Comparison of ENCODE assay signal across 15 cellular contexts in the genomic region with DNA sequence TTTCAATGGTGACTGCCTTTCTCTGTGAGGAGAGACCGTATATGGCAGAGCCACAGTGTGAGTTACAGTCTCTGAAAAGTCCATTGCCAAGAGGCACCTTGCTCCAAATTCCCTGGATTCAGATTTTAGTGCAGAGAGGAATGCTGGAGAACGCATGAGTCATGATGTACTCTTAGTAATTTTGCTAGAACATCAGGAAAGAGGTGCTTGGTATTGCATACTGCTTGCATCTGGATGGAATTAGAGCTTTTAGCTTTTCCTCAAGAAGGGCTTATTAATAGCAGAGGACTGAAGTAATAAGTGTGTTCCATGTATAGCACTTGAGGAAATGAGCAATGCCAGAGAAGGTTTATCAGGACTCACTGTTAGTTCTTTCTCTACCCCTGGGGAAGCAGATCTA. TPM values are rescaled to one million over a fixed set of nuclear protein-coding genes. Genes with fewer than 3 reads are reported as not detected.
DNase-seq lines count a peak whose midpoint lies in the region; TF ChIP-seq lines count a peak whose summit lies in the region.
"Had no signal": no experiment of that assay in that cellular context is flagged by ENCODE, and none has a peak within 500 bp of the region (broad histone marks: within the 10 kb centered on the region; RNA-seq: fewer than 3 reads in every experiment).

No MANE protein-coding gene starts in this region.

- no peak overlapping the region for H3K14ac ChIP-seq in mesenchymal stem cell (ENCODE audit: low read length in 2 of 2)

- H3K23ac ChIP-seq in mesenchymal stem cell (ENCODE audit: low read length in 2 of 2) = no peak overlapping the region

- H2BK12ac ChIP-seq in mesenchymal stem cell (ENCODE audit: low read length in 2 of 2) = no peak overlapping the region

- H3K4me1 ChIP-seq in mesenchymal stem cell (ENCODE audit: control insufficient read depth, insufficient read depth, low read depth, low read length) (no peaks in the 10 kb centered on the region), ascending aorta (peaks cover 0 to 4% of the 10 kb centered on the region in 2 donors)
- H3K4me1 ChIP-seq: pancreas had no signal

- WGBS in mesenchymal stem cell = 44% methylated on average over 2 of the region's 2 CpGs

- H3K9me3 ChIP-seq in mesenchymal stem cell (ENCODE audit: control insufficient read depth, low read length) = no peaks in the 10 kb centered on the region
- H3K9me3 ChIP-seq in ascending aorta = no peaks in the 10 kb centered on the region
- H3K9me3 ChIP-seq: mucosa of descending colon, pancreas had no signal

- no peak overlapping the region for H2AFZ ChIP-seq in mesenchymal stem cell (ENCODE audit: low read depth, low read length)

- H2BK5ac ChIP-seq in mesenchymal stem cell (ENCODE audit: low read depth, low read length, poor library complexity, severe bottlenecking) = no peak overlapping the region

- H3K18ac ChIP-seq in mesenchymal stem cell (ENCODE audit: low read depth in 1 of 2, low read length in 2 of 2) = no peak overlapping the region

- no peaks in the 10 kb centered on the region for H3K79me1 ChIP-seq in mesenchymal stem cell (replicated peaks; ENCODE audit: low read length, poor library complexity, severe bottlenecking)

- no peak overlapping the region for H3K4me2 ChIP-seq in mesenchymal stem cell (ENCODE audit: low read length, poor library complexity, severe bottlenecking)

- H3K4me3 ChIP-seq in choroid plexus epithelial cell (ENCODE audit: low read depth, low read length) (no peak overlapping the region), mesenchymal stem cell (ENCODE audit: insufficient read depth in 1 of 2, low read depth in 1 of 2, low read length in 2 of 2) (no peak overlapping the region), ascending aorta (no peak overlapping the region)
- H3K4me3 ChIP-seq: mucosa of descending colon, pancreas had no signal

- H2BK15ac ChIP-seq in mesenchymal stem cell (ENCODE audit: low read depth, poor library complexity, severe bottlenecking) = no peak overlapping the region

- DNase-seq in AG20443 (ENCODE audit: low spot score) (peak; percentile 77), LHCN-M2 (ENCODE audit: low read depth) (peak; percentile 8), choroid plexus epithelial cell (ENCODE audit: low read depth) (peak; percentile 51), mesenchymal stem cell (peak; percentile 27), KBM-7 (no peak), ascending aorta (ENCODE audit: low spot score in 2 of 2) (no peak), NCI-H1436 (lab: John Stamatoyannopoulos, UW) (no peak)
- DNase-seq in activated CD4-positive, alpha-beta T cell treated with anti-CD3 and anti-CD28 coated beads for 4 hours = no peak
- DNase-seq: activated gamma-delta T cell; effector CD4-positive, alpha-beta T cell; mucosa of descending colon; NCI-H1417 treated with DMSO at 0.1 percent for 48 hours; pancreas had no signal

- in situ Hi-C loops in KBM-7 (cut with MboI; ENCODE audit: low pct_unique_long_range_greater_than_20kb, low sequenced_read_pairs) = no loop called here

- H3K27me3 ChIP-seq in mesenchymal stem cell (ENCODE audit: control insufficient read depth in 1 of 2, insufficient read depth in 1 of 2, low read length in 2 of 2) = no peaks in the 10 kb centered on the region
- no peaks in the 10 kb centered on the region for H3K27me3 ChIP-seq in ascending aorta
- H3K27me3 ChIP-seq: pancreas had no signal

- intact Hi-C loops in ascending aorta (cut with DNase I) = no loop called here

- H2AK5ac ChIP-seq in mesenchymal stem cell (ENCODE audit: low read length, severe bottlenecking) = no peak overlapping the region

- no peaks in the 10 kb centered on the region for H3K36me3 ChIP-seq in mesenchymal stem cell (ENCODE audit: control insufficient read depth in 1 of 2, insufficient read depth in 2 of 2, low read depth in 1 of 2, low read length in 2 of 2)
- no peaks in the 10 kb centered on the region for H3K36me3 ChIP-seq in ascending aorta
- H3K36me3 ChIP-seq: pancreas had no signal

- no peak overlapping the region for H4K8ac ChIP-seq in mesenchymal stem cell (ENCODE audit: low read length)

- no peak overlapping the region for H2BK120ac ChIP-seq in mesenchymal stem cell (ENCODE audit: low read depth, low read length)

- TF ChIP-seq CTCF in choroid plexus epithelial cell (conservative IDR thresholded peaks at IDR 0.05; ENCODE audit: low read depth, low read length) (no peak), ascending aorta (IDR thresholded peaks at IDR 0.05) (no peak)

- H3K9ac ChIP-seq in mesenchymal stem cell (ENCODE audit: low read length) = peak overlapping the region; percentile 60

- H4K91ac ChIP-seq in mesenchymal stem cell (ENCODE audit: low read length) = no peak overlapping the region

- H3K4ac ChIP-seq in mesenchymal stem cell (ENCODE audit: low read depth in 1 of 2, low read length in 2 of 2) = no peak overlapping the region

- H3K27ac ChIP-seq in mesenchymal stem cell (ENCODE audit: low read length, poor library complexity, severe bottlenecking) = no peak overlapping the region
- H3K27ac ChIP-seq in ascending aorta = no peak overlapping the region
- H3K27ac ChIP-seq: C4-2B, pancreas, VCaP had no signal

RNA-seq across cellular contexts. Expression of a gene that starts 40.5 kb away (rescaled TPM):
- total RNA-seq in LHCN-M2 (2014; rRNA removed) (10.1 and 12.2 TPM in 2 replicates), ascending aorta (38.0 TPM)
- 7.8 TPM for polyA plus RNA-seq in LHCN-M2 (2012)
- polyA plus RNA-seq in mesenchymal stem cell (2013, experiment 1 of 2) = 32.9 TPM
- 34.8 TPM for polyA plus RNA-seq in mesenchymal stem cell (2013, experiment 2 of 2)

Comparison
In these comparisons a context has a peak if more than half of its experiments do, and no peak if none do; other contexts are left out.
1. DNase-seq: peak in AG20443 (single experiment), LHCN-M2 (single experiment), choroid plexus epithelial cell (single experiment) and mesenchymal stem cell (single experiment); none in KBM-7 (single experiment), activated CD4-positive, alpha-beta T cell treated with anti-CD3 and anti-CD28 coated beads for 4 hours (0 of 2), ascending aorta (0 of 2) and NCI-H1436 (single experiment).